Comparison of ENCODE assay signal across 11 cellular contexts in the genomic region with DNA sequence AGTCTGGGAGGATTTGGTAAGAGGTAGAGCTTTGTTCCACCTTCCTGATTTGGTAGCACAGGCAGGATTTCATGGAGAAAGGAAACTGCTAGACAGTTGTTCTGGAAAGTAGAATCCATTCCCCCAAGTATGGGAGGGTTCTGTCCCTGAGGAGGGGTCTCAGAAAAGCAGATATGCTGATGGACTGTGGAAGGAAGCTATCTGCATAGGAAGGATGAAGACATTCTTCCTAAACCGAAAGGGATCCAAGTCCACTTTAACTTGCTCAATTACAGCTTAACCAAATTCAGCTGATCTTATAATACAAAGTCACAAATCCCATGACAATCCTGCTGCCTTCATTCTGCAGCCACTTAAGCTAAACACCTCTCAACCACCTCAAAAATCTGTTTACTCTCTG. TPM values are rescaled to one million over a fixed set of nuclear protein-coding genes. Genes with fewer than 3 reads are reported as not detected.
DNase-seq lines count a peak whose midpoint lies in the region; ATAC-seq, FAIRE-seq and TF ChIP-seq lines count a peak whose summit lies in the region.
"Had no signal": no experiment of that assay in that cellular context is flagged by ENCODE, and none has a peak within 500 bp of the region (broad histone marks: within the 10 kb centered on the region; RNA-seq: fewer than 3 reads in every experiment).

No MANE protein-coding gene starts in this region.

- H3K4me1 ChIP-seq in cardiac muscle cell (ENCODE audit: low read depth), result peaks cover 24% of the 10 kb centered on the region
- H3K4me1 ChIP-seq in K562 (replicated peaks in 1 of 2; ENCODE audit: control insufficient read depth in 2 of 2, insufficient read depth in 2 of 2, low read length in 2 of 2), result peaks cover 17 to 21% of the 10 kb centered on the region in 2 experiments
- peaks cover 14 to 16% of the 10 kb centered on the region in 2 donors for H3K4me1 ChIP-seq in mucosa of rectum (ENCODE audit: control insufficient read depth in 2 of 2, insufficient read depth in 2 of 2, low read length in 2 of 2)
- peaks cover 2% of the 10 kb centered on the region for H3K4me1 ChIP-seq in urinary bladder (ENCODE audit: insufficient read depth)

- TF ChIP-seq CTCF in cardiac muscle cell (IDR thresholded peaks at IDR 0.05; ENCODE audit: low read depth, low read length) (no peak), K562 (IDR thresholded peaks at IDR 0.05 in 2 of 3, conservative IDR thresholded peaks at IDR 0.05 in 1 of 3; ENCODE audit: insufficient read depth in 2 of 3, low read depth in 1 of 3, low read length in 3 of 3) (no peak)

- BruUV-seq in K562 (replicated peaks; lab: Mats Ljungman, UMichigan), result no TSS peak

- intact Hi-C loops in Right ventricle myocardium inferior (cut with DNase I) (loop anchor here (5.0 to 10.0 kb wide), 2 partner anchors 40 to 202 kb away; no protein-coding TSS in a partner anchor), K562 (cut with micrococcal nuclease) (loop anchor here (2.0 to 5.0 kb wide), 3 partner anchors 90 to 455 kb away; a partner anchor contains a TSS)

- no peak for TF ChIP-seq EP300 in K562 (IDR thresholded peaks at IDR 0.05; ENCODE audit: low read length)

- CTCF ChIA-PET in K562 (lab: Yijun Ruan, JAX; ENCODE audit: low intra/inter-chr PET ratio), result no interaction called here

- H3K79me2 ChIP-seq in K562 (ENCODE audit: control insufficient read depth, insufficient read depth, low read length), result peaks cover 98% of the 10 kb centered on the region

- H3K9ac ChIP-seq in K562 (ENCODE audit: insufficient read depth in 1 of 2, low read depth in 2 of 2, low read length in 2 of 2), result peak overlapping the region; percentile 53 to 88
- H3K9ac ChIP-seq in mucosa of rectum (ENCODE audit: low read depth in 1 of 2, low read length in 2 of 2), result peak overlapping the region in 1 of 2 donors; percentile 90

- POLR2A ChIA-PET in K562 (lab: Yijun Ruan, JAX), result interaction anchor here (0.7 to 1.9 kb wide), 14 partner anchors 9 to 640 kb away, joined by 3 to 9 read pairs (median 3); no protein-coding TSS in a partner anchor

- H3K27ac ChIP-seq in cardiac muscle cell, result no peak overlapping the region
- peak overlapping the region; percentile 89 for H3K27ac ChIP-seq in K562 (ENCODE audit: extremely low read depth, low read depth, low read length)
- peak overlapping the region in 1 of 2 donors; percentile 16 for H3K27ac ChIP-seq in mucosa of rectum (ENCODE audit: low read depth in 2 of 2, low read length in 2 of 2)
- H3K27ac ChIP-seq in urinary bladder (ENCODE audit: low read depth), result no peak overlapping the region

- H3K9me3 ChIP-seq in cardiac muscle cell (ENCODE audit: low read depth) (no peaks in the 10 kb centered on the region), K562 (replicated peaks; ENCODE audit: control insufficient read depth, insufficient read depth, low read depth, low read length) (no peaks in the 10 kb centered on the region), mucosa of rectum (ENCODE audit: control insufficient read depth in 2 of 2, low read length in 2 of 2) (no peaks in the 10 kb centered on the region)

- TF ChIP-seq POLR2A in K562 (conservative IDR thresholded peaks at IDR 0.05), result 0 out of 2 replicates have a peak, but pooled peaks have one; percentile 3
- TF ChIP-seq POLR2A in GM12892 (IDR thresholded peaks at IDR 0.05; ENCODE audit: low read depth, low read length), result no peak

- DNase-seq in cardiac muscle cell (ENCODE audit: low read depth in 1 of 2, low spot score in 1 of 2), result no peak
- DNase-seq in Right ventricle myocardium inferior (ENCODE audit: missing footprints), result no peak
- DNase-seq in K562 (ENCODE audit: extremely low read depth in 1 of 4, low spot score in 3 of 4), result no peak
- no peak for DNase-seq in NCI-H2107 treated with DMSO at 0.1 percent for 48 hours (lab: John Stamatoyannopoulos, UW; ENCODE audit: unreplicated experiment)
- DNase-seq in activated CD8-positive, alpha-beta memory T cell treated with anti-CD3 and anti-CD28 coated beads, Interleukin-2, amount 50 U/mL, for 48 hours, result no peak
- DNase-seq in GM12892 (ENCODE audit: insufficient read length), result no peak
- DNase-seq: activated CD4-positive, alpha-beta T cell treated with anti-CD3 and anti-CD28 coated beads, Interleukin-2, amount 50 U/mL, for 1 hour; NCI-H1048 had no signal

- no peak for TF ChIP-seq RAD21 in K562 (CRISPR knock-in tag; conservative IDR thresholded peaks at IDR 0.05 in 1 of 2, IDR thresholded peaks at IDR 0.05 in 1 of 2)

- WGBS in K562 (ENCODE audit: insufficient coverage, low coverage, missing lambda C conversion rate), result 0% methylated on average over 1 of the region's 1 CpG
- WGBS in urinary bladder, result 11% methylated on average over 1 of the region's 1 CpG

- peak overlapping the region; percentile 96 for H3K4me2 ChIP-seq in K562 (ENCODE audit: insufficient read depth, low read length)

- H3K9me1 ChIP-seq in K562 (ENCODE audit: control insufficient read depth, insufficient read depth, low read length), result no peaks in the 10 kb centered on the region

- ATAC-seq in Right ventricle myocardium inferior, result no peak
- no peak for ATAC-seq in K562

- H4K20me1 ChIP-seq in K562 (replicated peaks; ENCODE audit: control insufficient read depth, insufficient read depth, low read length), result peaks cover 25% of the 10 kb centered on the region

- H3K36me3 ChIP-seq in cardiac muscle cell, result no peaks in the 10 kb centered on the region
- peaks cover 53% of the 10 kb centered on the region for H3K36me3 ChIP-seq in K562 (ENCODE audit: control insufficient read depth, insufficient read depth, low read length)
- peaks cover 0 to 3% of the 10 kb centered on the region in 2 donors for H3K36me3 ChIP-seq in mucosa of rectum (ENCODE audit: control insufficient read depth in 2 of 2, insufficient read depth in 2 of 2, low read length in 2 of 2)
- H3K36me3 ChIP-seq in urinary bladder (ENCODE audit: insufficient read depth), result no peaks in the 10 kb centered on the region

- no peaks in the 10 kb centered on the region for H3K27me3 ChIP-seq in cardiac muscle cell
- H3K27me3 ChIP-seq in K562 (ENCODE audit: control insufficient read depth in 2 of 2, insufficient read depth in 2 of 2, low read length in 2 of 2), result no peaks in the 10 kb centered on the region
- H3K27me3 ChIP-seq in mucosa of rectum (ENCODE audit: control insufficient read depth in 2 of 2, insufficient read depth in 2 of 2, low read length in 2 of 2), result no peaks in the 10 kb centered on the region

- H3K4me3 ChIP-seq in cardiac muscle cell, result peak overlapping the region; percentile 76
- peak overlapping the region; percentile 77 for H3K4me3 ChIP-seq in K562
- peak overlapping the region; percentile 94 to 95 for H3K4me3 ChIP-seq in mucosa of rectum (ENCODE audit: low read length in 2 of 2)
- peak overlapping the region; percentile 96 for H3K4me3 ChIP-seq in urinary bladder (ENCODE audit: low read depth, low read length)

- FAIRE-seq in K562 (lab: Jason Lieb, UNC) (no peak), GM12892 (lab: Jason Lieb, UNC) (no peak)
- FAIRE-seq: D721Med had no signal

- in situ Hi-C loops in K562 (cut with MboI), result loop anchor here (5.0 kb wide), 1 partner anchor 220 kb away; no protein-coding TSS in a partner anchor

- no peak overlapping the region for H2AFZ ChIP-seq in K562 (ENCODE audit: low read depth, low read length)

TF ChIP-seq in K562, 482 proteins besides CTCF, POLR2A, EP300 and RAD21:
- TF ChIP-seq STAT5B (CRISPR knock-in tag; IDR thresholded peaks at IDR 0.05), result no peak
- TF ChIP-seq, protein P1, sequence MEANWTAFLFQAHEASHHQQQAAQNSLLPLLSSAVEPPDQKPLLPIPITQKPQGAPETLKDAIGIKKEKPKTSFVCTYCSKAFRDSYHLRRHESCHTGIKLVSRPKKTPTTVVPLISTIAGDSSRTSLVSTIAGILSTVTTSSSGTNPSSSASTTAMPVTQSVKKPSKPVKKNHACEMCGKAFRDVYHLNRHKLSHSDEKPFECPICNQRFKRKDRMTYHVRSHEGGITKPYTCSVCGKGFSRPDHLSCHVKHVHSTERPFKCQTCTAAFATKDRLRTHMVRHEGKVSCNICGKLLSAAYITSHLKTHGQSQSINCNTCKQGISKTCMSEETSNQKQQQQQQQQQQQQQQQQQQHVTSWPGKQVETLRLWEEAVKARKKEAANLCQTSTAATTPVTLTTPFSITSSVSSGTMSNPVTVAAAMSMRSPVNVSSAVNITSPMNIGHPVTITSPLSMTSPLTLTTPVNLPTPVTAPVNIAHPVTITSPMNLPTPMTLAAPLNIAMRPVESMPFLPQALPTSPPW (CRISPR knock-in tag; IDR thresholded peaks at IDR 0.05), result peak; percentile 6; the same call in 1 of the 2 replicates
TF ChIP-seq in K562: peak in this region for 1.

RNA-seq across cellular contexts. Expression of a gene that starts 2.6 kb away (rescaled TPM):
- total RNA-seq in cardiac muscle cell, result 30.0 and 34.8 TPM in 2 replicates
- polyA plus RNA-seq in cardiac muscle cell, result 19.2 and 21.5 TPM in 2 replicates
- total RNA-seq in Right ventricle myocardium inferior, result 22.4 TPM
- total RNA-seq in K562 (2011; cell fraction: chromatin; rRNA removed; ENCODE audit: low replicate concordance), result 34.5 and 78.1 TPM in 2 replicates
- total RNA-seq in K562 (2011; cell fraction: nucleolus; rRNA removed), result 44.4 and 48.3 TPM in 2 replicates
- total RNA-seq in K562 (2011; cell fraction: nucleoplasm; rRNA removed), result 69.6 and 93.7 TPM in 2 replicates
- 74.9 and 77.6 TPM in 2 replicates for total RNA-seq in K562 (2014; rRNA removed)
- total RNA-seq in K562 (2014; rRNA removed; fragmentation: Illumina TruSeq; extraction: Trizol), result 68.7 and 75.4 TPM in 2 replicates
- total RNA-seq in K562 (2015; rRNA removed; fragmentation: Illumina TruSeq; extraction: Trizol), result 51.1 and 55.2 TPM in 2 replicates
- total RNA-seq in K562 (2021), result 75.0 and 78.4 TPM in 2 replicates
- 33.3 and 59.7 TPM in 2 replicates for polyA plus RNA-seq in K562 (2011; rRNA removed)
- polyA plus RNA-seq in K562 (2011; cell fraction: cytosol; rRNA removed), result 15.3 and 17.2 TPM in 2 replicates
- polyA plus RNA-seq in K562 (2011; cell fraction: nucleus; rRNA removed), result 12.3 and 13.9 TPM in 2 replicates
- 44.4 and 59.0 TPM in 2 replicates for polyA plus RNA-seq in K562 (2012)
- polyA plus RNA-seq in K562 (2014; fragmentation: Illumina TruSeq; extraction: Trizol), result 50.5 and 62.6 TPM in 2 replicates
- 10 to 100 TPM; 24.5 to 27.7 TPM for polyA plus RNA-seq in K562 (2014; fragmentation: Nextera tagmentation; extraction: Ambion mirVana)
- polyA plus RNA-seq in K562 (2014; rRNA removed), result 47.5 and 48.7 TPM in 2 replicates
- 39.6 and 50.2 TPM in 2 replicates for polyA minus RNA-seq in K562 (2011; rRNA and poly(A)+ RNA removed)
- 22.8 and 28.5 TPM in 2 replicates for polyA minus RNA-seq in K562 (2011; cell fraction: cytosol; rRNA and poly(A)+ RNA removed)
- polyA minus RNA-seq in K562 (2011; cell fraction: nucleus; rRNA and poly(A)+ RNA removed), result 26.5 and 34.9 TPM in 2 replicates
- total RNA-seq in urinary bladder, result 245 TPM
- polyA plus RNA-seq in urinary bladder, result 98.6 TPM
- polyA plus RNA-seq in GM12892 (2012; ENCODE audit: missing spikeins), result 8.2 TPM
